In the genomic region with DNA sequence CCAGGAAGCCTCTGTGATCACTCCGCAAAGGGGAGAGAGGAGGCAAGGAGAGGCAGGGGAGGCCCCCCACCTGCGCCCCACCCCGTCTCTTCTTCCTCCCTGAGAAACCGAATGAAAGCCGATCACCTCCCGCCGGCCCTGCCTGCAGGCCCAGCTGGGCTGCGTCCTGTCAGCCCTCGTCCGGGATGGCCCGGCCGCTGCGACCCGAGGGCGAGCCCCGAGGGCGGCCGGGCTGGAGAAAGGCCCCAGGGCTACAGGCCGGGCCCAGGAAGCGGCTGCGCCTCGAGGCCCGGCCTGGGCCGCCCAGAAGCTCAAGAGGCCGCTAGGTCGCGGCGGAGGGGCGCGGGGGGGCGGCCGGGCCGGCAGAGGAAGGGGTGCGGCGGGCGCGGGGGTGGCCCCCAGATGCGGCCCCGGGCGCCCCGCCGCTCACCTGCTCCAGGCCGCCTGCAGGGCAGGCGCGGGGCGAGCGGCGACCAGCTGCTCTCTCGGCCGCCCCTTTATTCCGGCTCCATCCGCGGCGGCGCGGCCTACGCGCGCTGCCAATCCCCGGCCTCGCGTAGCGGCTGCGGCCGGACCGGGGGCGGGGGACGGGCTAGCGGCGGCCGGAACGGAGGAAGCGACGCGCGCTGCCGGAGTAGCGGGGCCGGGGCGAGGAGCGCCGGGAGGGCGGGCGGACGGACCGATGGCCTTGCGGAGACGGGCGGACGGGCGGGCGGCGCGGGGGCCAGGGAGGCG, we compare ENCODE assay signal across 8 cellular contexts. TPM values are rescaled to one million over a fixed set of nuclear protein-coding genes. Genes with fewer than 3 reads are reported as not detected.
DNase-seq lines count a peak whose midpoint lies in the region; ATAC-seq and TF ChIP-seq lines count a peak whose summit lies in the region.

A gene (minus strand): TSS at position 702 of the 735 bp plus-strand sequence. CDS start 2,407 bp downstream, outside the sequence.

- H3K9me3 Mint-ChIP-seq in endothelial cell (ENCODE audit: unreplicated experiment) (no peaks in the 10 kb centered on the region), naive B cell (no peaks in the 10 kb centered on the region)

- H3K36me3 Mint-ChIP-seq in endothelial cell (ENCODE audit: low read depth, unreplicated experiment) (peaks cover 20% of the 10 kb centered on the region), naive B cell (no peaks in the 10 kb centered on the region)

- peak within 1 kb of the TSS; percentile 55 for H3K4me3 ChIP-seq in cardiac muscle cell

- peaks cover 11% of the 10 kb centered on the region for H3K36me3 ChIP-seq in cardiac muscle cell

- H3K9me3 ChIP-seq in cardiac muscle cell (ENCODE audit: low read depth) = no peaks in the 10 kb centered on the region

- H3K27me3 Mint-ChIP-seq in endothelial cell (ENCODE audit: unreplicated experiment) = peaks cover 16% of the 10 kb centered on the region
- H3K27me3 Mint-ChIP-seq in naive B cell = no peaks in the 10 kb centered on the region

- ATAC-seq in HG02973 (IDR thresholded peaks at IDR 0.05; ENCODE audit: unreplicated experiment) (peak; percentile 27), naive B cell (ENCODE audit: low read depth in 2 of 2) (peak; percentile 26 to 28)

- H3K4me1 ChIP-seq in cardiac muscle cell (ENCODE audit: low read depth) = peaks cover 16% of the 10 kb centered on the region

- no peak within 1 kb of the TSS for H3K27ac Mint-ChIP-seq in endothelial cell (ENCODE audit: unreplicated experiment)
- H3K27ac Mint-ChIP-seq in naive B cell = peak within 1 kb of the TSS; percentile 80 to 97 (median 95)

- peak in 1 of 2 donors; percentile 56 for DNase-seq in cardiac muscle cell (ENCODE audit: low read depth in 1 of 2, low spot score in 1 of 2)
- DNase-seq in cardiac septum (ENCODE audit: low spot score) = no peak
- DNase-seq in endothelial cell (ENCODE audit: low spot score) = no peak
- DNase-seq in naive B cell = peak; percentile 24
- no peak for DNase-seq in COR-L47 (lab: John Stamatoyannopoulos, UW)
- DNase-seq in GM20000 (ENCODE audit: low spot score) = no peak

- no peaks in the 10 kb centered on the region for H3K27me3 ChIP-seq in cardiac muscle cell

- TF ChIP-seq CTCF in cardiac muscle cell (IDR thresholded peaks at IDR 0.05; ENCODE audit: low read depth, low read length) (no peak), endothelial cell (IDR thresholded peaks at IDR 0.05; ENCODE audit: unreplicated experiment) (no peak), GM20000 (IDR thresholded peaks at IDR 0.05; ENCODE audit: extremely low read depth, missing control alignments) (no peak)

- H3K27ac ChIP-seq in cardiac muscle cell = peak within 1 kb of the TSS; percentile 93

- H3K4me3 Mint-ChIP-seq in endothelial cell (ENCODE audit: unreplicated experiment) (peak within 1 kb of the TSS; percentile 91), naive B cell (peak within 1 kb of the TSS; percentile 90 to 97 (median 94))

- H3K4me1 Mint-ChIP-seq in endothelial cell (ENCODE audit: unreplicated experiment) (peaks cover 11% of the 10 kb centered on the region), naive B cell (peaks cover 29 to 60% (median 33%) of the 10 kb centered on the region in 3 donors)

- intact Hi-C loops in cardiac septum (cut with DNase I) = loop anchor here (5.0 kb wide), 2 partner anchors 243 to 408 kb away; no protein-coding TSS in a partner anchor
- intact Hi-C loops in T-helper 2 cell treated with Interferon-gamma antibody and Interleukin-4, amounts not matched to agents 100 ng/mL and 5 ng/mL, for 36 hours (cut with micrococcal nuclease) = loop anchor here (1.0 to 5.0 kb wide), 8 partner anchors 129 to 423 kb away; a partner anchor contains a TSS

RNA-seq across cellular contexts. Expression of the gene that starts here (rescaled TPM):
- total RNA-seq in cardiac muscle cell (11.6 and 12.4 TPM in 2 replicates), cardiac septum (7.2 TPM), endothelial cell (ENCODE audit: unreplicated experiment) (16.1 TPM)
- polyA plus RNA-seq in cardiac muscle cell (12.3 and 13.3 TPM in 2 replicates), naive B cell (ENCODE audit: low read depth in 6 of 6) (10 to 100 TPM in 1 of 6 donors, 1 to 10 TPM in 5; 3.1 to 10.7 (median 6.0) TPM)
- total RNA-seq in T-helper 2 cell treated with Interferon-gamma antibody and Interleukin-4, amounts not matched to agents 100 ng/mL and 5 ng/mL, for 36 hours = 16.1 and 16.7 TPM in 2 replicates
